8 cellular contexts compared by ENCODE assay signal in genomic region chr18:31658670-31659573, GRCh38. TPM values are rescaled to one million over a fixed set of nuclear protein-coding genes. Genes with fewer than 3 reads are reported as not detected.
DNase-seq lines count a peak whose midpoint lies in the region; ATAC-seq and FAIRE-seq lines count a peak whose summit lies in the region.

No MANE protein-coding gene starts in this region.

- ATAC-seq in GM21717 (IDR thresholded peaks at IDR 0.05; ENCODE audit: unreplicated experiment): peak; percentile 72

- H3K27ac ChIP-seq in Karpas-422 (ENCODE audit: low read length): no peak overlapping the region

- no peak overlapping the region for H3K9ac ChIP-seq in Karpas-422 (ENCODE audit: low read length)

- peak overlapping the region; percentile 52; the same call in 1 of the 2 replicates for H2AFZ ChIP-seq in Karpas-422 (ENCODE audit: low read length)

- H3K9me3 ChIP-seq in Karpas-422 (ENCODE audit: low read length): no peaks in the 10 kb centered on the region

- no peaks in the 10 kb centered on the region for H3K9me2 ChIP-seq in Karpas-422 (replicated peaks; ENCODE audit: insufficient read depth, low read length)

- peaks cover 34% of the 10 kb centered on the region for H3K4me1 ChIP-seq in Karpas-422 (ENCODE audit: low read length)

- H3K79me2 ChIP-seq in Karpas-422 (ENCODE audit: low read length): no peaks in the 10 kb centered on the region

- no peak for FAIRE-seq in GM18507 (lab: Jason Lieb, UNC)

- H3K27me3 ChIP-seq in Karpas-422 (ENCODE audit: low read length): no peaks in the 10 kb centered on the region; the same call in 1 of the 2 replicates

- peak overlapping the region; percentile 14 for H3K4me2 ChIP-seq in Karpas-422 (ENCODE audit: low read depth, low read length, poor library complexity, severe bottlenecking)

- H4K20me1 ChIP-seq in Karpas-422 (ENCODE audit: insufficient read depth, low read depth, low read length): no peaks in the 10 kb centered on the region

- DNase-seq in GM18507 (ENCODE audit: extremely low spot score, insufficient read length, low read depth): peak; percentile 29
- DNase-seq in Karpas-422: peak; percentile 54
- DNase-seq in fibroblast of peridontal ligament (ENCODE audit: extremely low read depth): peak; percentile 48
- no peak for DNase-seq in OCI-M2 (lab: John Stamatoyannopoulos, UW; ENCODE audit: unreplicated experiment)
- DNase-seq in NCI-H1694 treated with DMSO at 0.1 percent for 48 hours (lab: John Stamatoyannopoulos, UW): no peak
- no peak for DNase-seq in NCI-H524 (lab: John Stamatoyannopoulos, UW)
- DNase-seq in cortex of kidney (lab: John Stamatoyannopoulos, UW): no peak

- no peak overlapping the region for H3K4me3 ChIP-seq in Karpas-422 (ENCODE audit: low read length)

- H3K36me3 ChIP-seq in Karpas-422 (ENCODE audit: insufficient read depth, low read length): no peaks in the 10 kb centered on the region

RNA-seq across cellular contexts. Expression of gene B4GALT6, which starts 25.5 kb away (rescaled TPM):
- 0.47 and 0.97 TPM in 2 replicates for total RNA-seq in Karpas-422 (2014; rRNA removed; shearing (Covaris generic); ENCODE audit: low replicate concordance)

Comparison
In these comparisons a context has a peak if more than half of its experiments do, and no peak if none do; other contexts are left out.
1. DNase-seq: peak in GM18507 (single experiment), Karpas-422 (single experiment) and fibroblast of peridontal ligament (single experiment); none in OCI-M2 (single experiment), NCI-H1694 treated with DMSO at 0.1 percent for 48 hours (single experiment), NCI-H524 (0 of 2) and cortex of kidney (single experiment).